ENCODE assay signal across 15 cellular contexts in genomic region chr11:23569547-23569946, GRCh38.
DNase-seq lines count a peak whose midpoint lies in the region; ATAC-seq, FAIRE-seq and TF ChIP-seq lines count a peak whose summit lies in the region.
"Had no signal": no experiment of that assay in that cellular context is flagged by ENCODE, and none has a peak within 500 bp of the region (broad histone marks: within the 10 kb centered on the region; RNA-seq: fewer than 3 reads in every experiment).

No MANE protein-coding gene starts in this region.

- H3K27ac ChIP-seq in BLaER1 (no peak overlapping the region), small intestine (ENCODE audit: low read depth in 1 of 2, low read length in 1 of 2) (no peak overlapping the region), mammary epithelial cell (ENCODE audit: insufficient read depth, low read depth, low read length) (no peak overlapping the region), hepatocyte (no peak overlapping the region)
- H3K27ac ChIP-seq: A549 had no signal

- intact Hi-C loops in mammary epithelial cell (cut with micrococcal nuclease): no loop called here

- no peak overlapping the region for H3K4me3 ChIP-seq in BLaER1
- H3K4me3 ChIP-seq in small intestine (ENCODE audit: low read depth in 1 of 2, low read length in 2 of 2): no peak overlapping the region
- H3K4me3 ChIP-seq in mammary epithelial cell (replicated peaks in 1 of 3; ENCODE audit: insufficient read depth in 1 of 3, low read depth in 2 of 3, low read length in 3 of 3): no peak overlapping the region
- H3K4me3 ChIP-seq in hepatocyte: no peak overlapping the region
- H3K4me3 ChIP-seq: A549 had no signal

- no peak for FAIRE-seq in small intestine (lab: Jason Lieb, UNC)
- FAIRE-seq: A549 had no signal

- ATAC-seq in GM19467 (IDR thresholded peaks at IDR 0.05; ENCODE audit: unreplicated experiment): peak; percentile 69
- ATAC-seq in HG02981 (IDR thresholded peaks at IDR 0.05; ENCODE audit: unreplicated experiment): peak; percentile 41
- ATAC-seq: A549 had no signal

- no peaks in the 10 kb centered on the region for H3K9me3 ChIP-seq in BLaER1
- H3K9me3 ChIP-seq in small intestine (ENCODE audit: control insufficient read depth, low read depth): no peaks in the 10 kb centered on the region
- H3K9me3 ChIP-seq in mammary epithelial cell (replicated peaks; ENCODE audit: insufficient read depth, low read length): no peaks in the 10 kb centered on the region
- H3K9me3 ChIP-seq in hepatocyte (ENCODE audit: low read depth): no peaks in the 10 kb centered on the region

- 57 to 68% (median 66%) methylated on average over 3 of the region's 3 CpGs for WGBS in small intestine, 3 donors
- WGBS in mammary epithelial cell (ENCODE audit: low coverage, missing lambda C conversion rate): 21% methylated on average over 3 of the region's 3 CpGs
- 83% methylated on average over 3 of the region's 3 CpGs for WGBS in hepatocyte (ENCODE audit: low lambda C conversion rate, missing lambda C conversion rate)

- in situ Hi-C loops in mammary epithelial cell (cut with MboI; ENCODE audit: low sequenced_read_pairs in 2 of 2): no loop called here

- TF ChIP-seq CTCF in mammary epithelial cell (conservative IDR thresholded peaks at IDR 0.05 in 1 of 2, IDR thresholded peaks at IDR 0.05 in 1 of 2; ENCODE audit: extremely low read depth in 1 of 2, insufficient read depth in 1 of 2, low read depth in 1 of 2, low read length in 2 of 2): no peak
- TF ChIP-seq CTCF in hepatocyte (IDR thresholded peaks at IDR 0.05; ENCODE audit: poor library complexity): no peak

- H3K4me2 ChIP-seq in BLaER1 (peak overlapping the region; percentile 14; the same call in 1 of the 2 replicates), mammary epithelial cell (ENCODE audit: insufficient read depth, low read depth, low read length) (no peak overlapping the region), hepatocyte (no peak overlapping the region)
- H3K4me2 ChIP-seq: A549 had no signal

- H3K9me2 ChIP-seq in hepatocyte (replicated peaks; ENCODE audit: insufficient read depth): no peaks in the 10 kb centered on the region

- H3K27me3 ChIP-seq in BLaER1 (no peaks in the 10 kb centered on the region), small intestine (ENCODE audit: control insufficient read depth in 2 of 2, insufficient read depth in 2 of 2, low read length in 2 of 2) (no peaks in the 10 kb centered on the region), mammary epithelial cell (ENCODE audit: insufficient read depth, low read length) (no peaks in the 10 kb centered on the region), hepatocyte (no peaks in the 10 kb centered on the region)

- no peak overlapping the region for H2AFZ ChIP-seq in mammary epithelial cell (ENCODE audit: low read depth, low read length)
- H2AFZ ChIP-seq in hepatocyte: no peak overlapping the region

- peak; percentile 34 to 44 for DNase-seq in NCI-H526 (lab: John Stamatoyannopoulos, UW)
- DNase-seq in small intestine: no peak
- DNase-seq in central memory CD4-positive, alpha-beta T cell: no peak
- DNase-seq in mammary epithelial cell: no peak
- no peak for DNase-seq in hepatocyte (ENCODE audit: low spot score)
- DNase-seq: activated CD4-positive, alpha-beta memory T cell treated with anti-CD3 and anti-CD28 coated beads for 36 hours; activated effector memory CD4-positive, alpha-beta T cell treated with Interleukin-2 at 50 U/mL for 16 hours; DMS153; NCI-H146; NCI-H82; SHP77 treated with DMSO at 0.1 percent for 48 hours had no signal

- dilution Hi-C loops in mammary epithelial cell (cut with HindIII; ENCODE audit: low sequenced_read_pairs): no loop called here

- H3K9ac ChIP-seq in BLaER1 (no peak overlapping the region), mammary epithelial cell (ENCODE audit: insufficient read depth, low read length) (no peak overlapping the region)

- H3K36me3 ChIP-seq in BLaER1 (no peaks in the 10 kb centered on the region), small intestine (ENCODE audit: control insufficient read depth in 2 of 2, insufficient read depth in 2 of 2, low read length in 2 of 2) (no peaks in the 10 kb centered on the region), mammary epithelial cell (ENCODE audit: insufficient read depth, low read length) (no peaks in the 10 kb centered on the region), hepatocyte (replicated peaks; ENCODE audit: insufficient read depth, low read depth) (no peaks in the 10 kb centered on the region)

- H3K4me1 ChIP-seq in BLaER1: peaks cover 12% of the 10 kb centered on the region
- H3K4me1 ChIP-seq in small intestine (ENCODE audit: control insufficient read depth in 2 of 2, insufficient read depth in 1 of 2, low read depth in 1 of 2, low read length in 1 of 2): no peaks in the 10 kb centered on the region
- no peaks in the 10 kb centered on the region for H3K4me1 ChIP-seq in mammary epithelial cell (ENCODE audit: insufficient read depth, low read length)
- no peaks in the 10 kb centered on the region for H3K4me1 ChIP-seq in hepatocyte (ENCODE audit: insufficient read depth)
- H3K4me1 ChIP-seq: A549 had no signal

- BruUV-seq in mammary epithelial cell (replicated peaks; lab: Mats Ljungman, UMichigan): no TSS peak

- no peaks in the 10 kb centered on the region for H3K79me2 ChIP-seq in mammary epithelial cell (ENCODE audit: insufficient read depth, low read length)
- no peaks in the 10 kb centered on the region for H3K79me2 ChIP-seq in hepatocyte

- CTCF ChIA-PET in mammary epithelial cell (lab: Charles Lee; ENCODE audit: low non-redundant PET): no interaction called here

- H4K20me1 ChIP-seq in BLaER1 (no peaks in the 10 kb centered on the region), mammary epithelial cell (ENCODE audit: insufficient read depth, low read length) (no peaks in the 10 kb centered on the region), hepatocyte (ENCODE audit: insufficient read depth, poor library complexity, severe bottlenecking) (no peaks in the 10 kb centered on the region)

Comparison
In these comparisons a context has a peak if more than half of its experiments do, and no peak if none do; other contexts are left out.
1. DNase-seq: peak in NCI-H526 (2 of 2); none in small intestine (single experiment), central memory CD4-positive, alpha-beta T cell (single experiment), mammary epithelial cell (single experiment) and hepatocyte (single experiment).